ENCODE assay signal across 11 cellular contexts in the genomic region with DNA sequence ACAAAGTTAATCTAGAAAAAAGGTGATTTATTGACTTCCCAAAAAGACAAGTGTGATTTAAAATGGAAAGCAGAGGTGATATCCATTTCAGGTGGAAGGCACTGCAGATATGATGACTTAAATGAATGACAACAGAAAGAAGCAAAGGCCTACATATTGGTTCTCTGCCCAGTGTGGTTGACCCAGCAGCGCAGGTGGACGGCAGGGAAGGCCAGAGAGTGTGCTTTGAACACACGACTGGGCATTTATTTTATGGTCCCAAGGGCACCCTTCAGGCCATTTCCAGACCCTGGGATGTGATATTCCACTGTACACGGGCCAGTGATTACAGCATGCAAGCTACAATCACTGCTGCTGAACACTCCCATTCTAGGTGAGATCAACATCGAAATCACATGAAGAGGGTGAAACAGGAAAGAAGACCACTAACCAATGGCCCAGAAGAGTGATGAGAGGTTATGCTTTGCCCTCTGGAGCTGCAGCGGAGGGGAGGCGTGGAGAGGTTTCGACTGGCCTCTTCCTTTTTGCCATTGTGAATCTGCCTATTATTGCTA. TPM values are rescaled to one million over a fixed set of nuclear protein-coding genes. Genes with fewer than 3 reads are reported as not detected.
DNase-seq lines count a peak whose midpoint lies in the region; ATAC-seq and TF ChIP-seq lines count a peak whose summit lies in the region.
"Had no signal": no experiment of that assay in that cellular context is flagged by ENCODE, and none has a peak within 500 bp of the region (broad histone marks: within the 10 kb centered on the region; RNA-seq: fewer than 3 reads in every experiment).

No MANE protein-coding gene starts in this region.

- TF ChIP-seq RAD21 in SK-N-SH (IDR thresholded peaks at IDR 0.05; ENCODE audit: low read length) = no peak

- DNase-seq in right lobe of liver (no peak), NCI-H1105 treated with DMSO at 0.1 percent for 48 hours (lab: John Stamatoyannopoulos, UW) (no peak), heart right ventricle (no peak), SK-N-SH (no peak)
- DNase-seq in activated naive CD4-positive, alpha-beta T cell treated with anti-CD3 and anti-CD28 coated beads, Interleukin-2, amount 50 U/mL, for 16 hours = no peak
- DNase-seq: foreskin fibroblast, GOT3, RPMI8226 had no signal

- WGBS in right lobe of liver (ENCODE audit: insufficient coverage, low coverage, low lambda C conversion rate, missing lambda C conversion rate) = 53% methylated on average over 6 of the region's 8 CpGs
- 89 to 93% methylated on average over 8 of the region's 8 CpGs for WGBS in heart right ventricle, 2 donors
- WGBS in SK-N-SH (ENCODE audit: low lambda C conversion rate) = 91% methylated on average over 8 of the region's 8 CpGs

- no peak for TF ChIP-seq EP300 in SK-N-SH (IDR thresholded peaks at IDR 0.05; ENCODE audit: borderline replicate concordance in 1 of 2, low read depth in 1 of 2, low read length in 1 of 2)

- H3K4me2 ChIP-seq in SK-N-SH = no peak overlapping the region

- POLR2A ChIA-PET in SK-N-SH (lab: Yijun Ruan, JAX) = no interaction called here

- no peaks in the 10 kb centered on the region for H4K20me1 ChIP-seq in SK-N-SH (ENCODE audit: insufficient read depth)

- CTCF ChIA-PET in SK-N-SH (lab: Yijun Ruan, JAX) = no interaction called here

- no peaks in the 10 kb centered on the region for H3K36me3 ChIP-seq in right lobe of liver
- H3K36me3 ChIP-seq in heart right ventricle = peaks cover 0 to 11% (median 0%) of the 10 kb centered on the region in 9 donors
- peaks cover 18 to 48% of the 10 kb centered on the region in 2 experiments for H3K36me3 ChIP-seq in SK-N-SH (replicated peaks in 1 of 2; ENCODE audit: control insufficient read depth in 1 of 2, insufficient read depth in 2 of 2, low read length in 1 of 2)

- intact Hi-C loops in right lobe of liver (cut with DNase I) = no loop called here
- intact Hi-C loops in heart right ventricle (cut with DNase I) = no loop called here

- H3K9me2 ChIP-seq in SK-N-SH = no peaks in the 10 kb centered on the region

- H3K27me3 ChIP-seq in right lobe of liver (no peaks in the 10 kb centered on the region), heart right ventricle (no peaks in the 10 kb centered on the region), SK-N-SH (ENCODE audit: insufficient read depth) (no peaks in the 10 kb centered on the region)

- H3F3A ChIP-seq in SK-N-SH (replicated peaks; ENCODE audit: insufficient read depth) = no peaks in the 10 kb centered on the region

- H3K27ac ChIP-seq in right lobe of liver (peak overlapping the region in 1 of 3 donors; percentile 65), heart right ventricle (no peak overlapping the region), SK-N-SH (ENCODE audit: low read depth in 2 of 2, low read length in 1 of 2) (no peak overlapping the region)

- no peak overlapping the region for H2AFZ ChIP-seq in SK-N-SH (ENCODE audit: low read depth)

- H3K9ac ChIP-seq in SK-N-SH = no peak overlapping the region

- TF ChIP-seq CTCF in right lobe of liver (IDR thresholded peaks at IDR 0.05) = no peak
- TF ChIP-seq CTCF in heart right ventricle (IDR thresholded peaks at IDR 0.05) = no peak
- TF ChIP-seq CTCF in SK-N-SH (IDR thresholded peaks at IDR 0.05) = no peak

- H3K4me1 ChIP-seq in right lobe of liver (no peaks in the 10 kb centered on the region), heart right ventricle (no peaks in the 10 kb centered on the region), SK-N-SH (ENCODE audit: control insufficient read depth in 1 of 2, insufficient read depth in 2 of 2, low read depth in 1 of 2, low read length in 1 of 2) (no peaks in the 10 kb centered on the region; a peak in 1 of 4 replicates)

- no peaks in the 10 kb centered on the region for H3K9me3 ChIP-seq in right lobe of liver
- no peaks in the 10 kb centered on the region for H3K9me3 ChIP-seq in heart right ventricle
- H3K9me3 ChIP-seq in SK-N-SH = no peaks in the 10 kb centered on the region

- ATAC-seq in GM18873 (IDR thresholded peaks at IDR 0.05; ENCODE audit: low FRiP score, unreplicated experiment) (peak; percentile 12), GM21576 (IDR thresholded peaks at IDR 0.05; ENCODE audit: unreplicated experiment) (peak; percentile 4), HG03108 (IDR thresholded peaks at IDR 0.05; ENCODE audit: unreplicated experiment) (peak; percentile 7), right lobe of liver (peak in 3 of 4 donors; percentile 30 to 62 (median 52)), heart right ventricle (no peak)

- H3K79me2 ChIP-seq in SK-N-SH (ENCODE audit: insufficient read depth) = no peaks in the 10 kb centered on the region

- H3K4me3 ChIP-seq in right lobe of liver (no peak overlapping the region), heart right ventricle (no peak overlapping the region), SK-N-SH (ENCODE audit: low read depth in 2 of 2, low read length in 1 of 2) (no peak overlapping the region)

- no peak for TF ChIP-seq POLR2A in right lobe of liver (IDR thresholded peaks at IDR 0.05)

TF ChIP-seq in SK-N-SH, 30 proteins besides CTCF, POLR2A, EP300 and RAD21:
- TF ChIP-seq FOXJ3 (CRISPR knock-in tag; IDR thresholded peaks at IDR 0.05) (no peak), FOSL2 (IDR thresholded peaks at IDR 0.05; ENCODE audit: borderline replicate concordance, low read depth) (no peak), RCOR1 (IDR thresholded peaks at IDR 0.05; ENCODE audit: low read length) (no peak), CHD2 (IDR thresholded peaks at IDR 0.05; ENCODE audit: low read length, partially characterized antibody) (no peak), RFX5 (IDR thresholded peaks at IDR 0.05; ENCODE audit: low read length) (no peak), MXI1 (IDR thresholded peaks at IDR 0.05; ENCODE audit: low read depth, low read length) (no peak), MEF2A (IDR thresholded peaks at IDR 0.05; ENCODE audit: borderline replicate concordance, low read depth) (no peak), EZH2phosphoT487 (IDR thresholded peaks at IDR 0.05; ENCODE audit: borderline replicate concordance, low read depth) (no peak), ELF1 (IDR thresholded peaks at IDR 0.05) (no peak), FOXM1 (IDR thresholded peaks at IDR 0.05; ENCODE audit: low read depth) (no peak), TCF12 (IDR thresholded peaks at IDR 0.05) (no peak), GABPA (IDR thresholded peaks at IDR 0.05; ENCODE audit: low read depth) (no peak)
- TF ChIP-seq, protein P1, sequence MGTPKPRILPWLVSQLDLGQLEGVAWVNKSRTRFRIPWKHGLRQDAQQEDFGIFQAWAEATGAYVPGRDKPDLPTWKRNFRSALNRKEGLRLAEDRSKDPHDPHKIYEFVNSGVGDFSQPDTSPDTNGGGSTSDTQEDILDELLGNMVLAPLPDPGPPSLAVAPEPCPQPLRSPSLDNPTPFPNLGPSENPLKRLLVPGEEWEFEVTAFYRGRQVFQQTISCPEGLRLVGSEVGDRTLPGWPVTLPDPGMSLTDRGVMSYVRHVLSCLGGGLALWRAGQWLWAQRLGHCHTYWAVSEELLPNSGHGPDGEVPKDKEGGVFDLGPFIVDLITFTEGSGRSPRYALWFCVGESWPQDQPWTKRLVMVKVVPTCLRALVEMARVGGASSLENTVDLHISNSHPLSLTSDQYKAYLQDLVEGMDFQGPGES (IDR thresholded peaks at IDR 0.05; ENCODE audit: low read depth, low read length) = no peak
- TF ChIP-seq, protein P2, sequence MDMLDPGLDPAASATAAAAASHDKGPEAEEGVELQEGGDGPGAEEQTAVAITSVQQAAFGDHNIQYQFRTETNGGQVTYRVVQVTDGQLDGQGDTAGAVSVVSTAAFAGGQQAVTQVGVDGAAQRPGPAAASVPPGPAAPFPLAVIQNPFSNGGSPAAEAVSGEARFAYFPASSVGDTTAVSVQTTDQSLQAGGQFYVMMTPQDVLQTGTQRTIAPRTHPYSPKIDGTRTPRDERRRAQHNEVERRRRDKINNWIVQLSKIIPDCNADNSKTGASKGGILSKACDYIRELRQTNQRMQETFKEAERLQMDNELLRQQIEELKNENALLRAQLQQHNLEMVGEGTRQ (IDR thresholded peaks at IDR 0.05; ENCODE audit: borderline replicate concordance, low read depth, low read length) = no peak

RNA-seq across cellular contexts. Expression of a gene that starts 33.8 kb away (rescaled TPM):
- 1 to 10 TPM in 2 of 6 experiments, under 1 TPM in 4; 0.35 to 3.4 (median 0.82) TPM for total RNA-seq in right lobe of liver
- total RNA-seq in heart right ventricle = 1 to 10 TPM in 8 of 10 donors, under 1 TPM in 2; 0.77 to 3.1 (median 1.6) TPM
- polyA plus RNA-seq in heart right ventricle = under 1 TPM; 0.29 to 0.37 TPM
- 10.6 and 11.2 TPM in 2 replicates for polyA plus RNA-seq in SK-N-SH (2012; rRNA removed)
- polyA plus RNA-seq in SK-N-SH (2012; cell fraction: cytosol; rRNA removed) = 7.6 and 8.3 TPM in 2 replicates
- polyA plus RNA-seq in SK-N-SH (2012; cell fraction: nucleus; rRNA removed) = 37.9 and 43.7 TPM in 2 replicates

Comparison
In these comparisons a context has a peak if more than half of its experiments do, and no peak if none do; other contexts are left out.
1. ATAC-seq: peak in GM18873 (single experiment), GM21576 (single experiment), HG03108 (single experiment) and right lobe of liver (3 of 4); none in heart right ventricle (0 of 8).